17 cellular contexts compared by ENCODE assay signal in genomic region chr14:105498430-105499255, GRCh38. TPM values are rescaled to one million over a fixed set of nuclear protein-coding genes. Genes with fewer than 3 reads are reported as not detected.
DNase-seq lines count a peak whose midpoint lies in the region; ATAC-seq, FAIRE-seq and TF ChIP-seq lines count a peak whose summit lies in the region.
"Had no signal": no experiment of that assay in that cellular context is flagged by ENCODE, and none has a peak within 500 bp of the region (broad histone marks: within the 10 kb centered on the region; RNA-seq: fewer than 3 reads in every experiment).

No MANE protein-coding gene starts in this region.

- TF ChIP-seq CTCF in HepG2 (CRISPR knock-in tag; IDR thresholded peaks at IDR 0.05) (no peak), sigmoid colon (IDR thresholded peaks at IDR 0.05) (no peak)

- no peaks in the 10 kb centered on the region for H4K20me1 ChIP-seq in HepG2 (ENCODE audit: insufficient read depth, low read length)

- no peak for TF ChIP-seq EP300 in HepG2 (IDR thresholded peaks at IDR 0.05; ENCODE audit: low read depth in 2 of 2, low read length in 2 of 2)
- TF ChIP-seq EP300 in HepG2 (CRISPR knock-in tag; IDR thresholded peaks at IDR 0.05; ENCODE audit: borderline replicate concordance): no peak
- no peak for TF ChIP-seq EP300 in sigmoid colon (IDR thresholded peaks at IDR 0.05)

- no peaks in the 10 kb centered on the region for H3K27me3 ChIP-seq in HepG2 (ENCODE audit: control insufficient read depth in 1 of 2, insufficient read depth in 2 of 2, low read length in 2 of 2)
- H3K27me3 ChIP-seq in sigmoid colon: no peaks in the 10 kb centered on the region
- H3K27me3 ChIP-seq: ascending aorta, stomach had no signal

- BruUV-seq in HepG2 (replicated peaks; lab: Mats Ljungman, UMichigan): no TSS peak

- TF ChIP-seq POLR2A in HepG2 (IDR thresholded peaks at IDR 0.05; ENCODE audit: insufficient read depth in 1 of 2, low read depth in 2 of 2, low read length in 2 of 2) (no peak; a peak in 1 of 4 replicates), sigmoid colon (IDR thresholded peaks at IDR 0.05) (no peak)

- FAIRE-seq in HepG2 (lab: Jason Lieb, UNC): no peak
- FAIRE-seq: keratinocyte had no signal

- peak overlapping the region; percentile 79 for H3K9ac ChIP-seq in HepG2 (ENCODE audit: insufficient read depth, low read depth, low read length)

- DNase-seq in DMS 273 (lab: John Stamatoyannopoulos, UW; ENCODE audit: unreplicated experiment) (peak; percentile 49), DMS 273 treated with DMSO at 0.1 percent for 48 hours (lab: John Stamatoyannopoulos, UW) (no peak), anterior cingulate cortex (lab: John Stamatoyannopoulos, UW) (peak in 34 of 58 donors; percentile 5 to 85 (median 67)), HepG2 (ENCODE audit: low spot score) (no peak), sigmoid colon (peak; percentile 56)
- no peak for DNase-seq in activated CD4-positive, alpha-beta T cell treated with anti-CD3 and anti-CD28 coated beads for 48 hours
- DNase-seq: effector CD8-positive, alpha-beta T cell; foreskin fibroblast; NCI-H1092 treated with DMSO at 0.1 percent for 48 hours; NCI-H2227 treated with DMSO at 0.1 percent for 48 hours; stomach had no signal

- no peaks in the 10 kb centered on the region for H3K9me3 ChIP-seq in HepG2 (ENCODE audit: low read length)
- H3K9me3 ChIP-seq in sigmoid colon: no peaks in the 10 kb centered on the region
- H3K9me3 ChIP-seq: ascending aorta, stomach had no signal

- ATAC-seq in HepG2: peak; percentile 3
- ATAC-seq in HG03196 (IDR thresholded peaks at IDR 0.05; ENCODE audit: unreplicated experiment): no peak
- ATAC-seq in GM19452 (IDR thresholded peaks at IDR 0.05; ENCODE audit: unreplicated experiment): no peak
- ATAC-seq: activated CD4-positive, CD25-positive, alpha-beta regulatory T cell treated with anti-CD3 and anti-CD28 coated beads, Interleukin-2, amount 50 U/mL, for 24 hours had no signal

- peaks cover 90% of the 10 kb centered on the region for H3K4me1 ChIP-seq in HepG2 (ENCODE audit: insufficient read depth, low read length)
- no peaks in the 10 kb centered on the region for H3K4me1 ChIP-seq in sigmoid colon
- H3K4me1 ChIP-seq: ascending aorta had no signal

- no peaks in the 10 kb centered on the region; a peak in 1 of 5 replicates for H3K36me3 ChIP-seq in HepG2 (replicated peaks in 1 of 2; ENCODE audit: control insufficient read depth in 1 of 2, insufficient read depth in 2 of 2, low read length in 2 of 2)
- H3K36me3 ChIP-seq in sigmoid colon: no peaks in the 10 kb centered on the region

- peaks cover 23% of the 10 kb centered on the region for H3K79me2 ChIP-seq in HepG2 (ENCODE audit: insufficient read depth, low read length)

- in situ Hi-C loops in HepG2 (cut with HindIII; ENCODE audit: extremely low pct_ligation_motif_present, low pct_unique_long_range_greater_than_20kb): no loop called here

- H3K4me2 ChIP-seq in HepG2 (ENCODE audit: low read depth, low read length): peak overlapping the region; percentile 67

- intact Hi-C loops in HepG2 (cut with micrococcal nuclease; ENCODE audit: unreplicated experiment): loop anchor here (1.0 to 10.0 kb wide), 2 partner anchors 7 to 184 kb away; partner anchors contain the start of genes PACS2 and TEDC1
- intact Hi-C loops in sigmoid colon (cut with DNase I): no loop called here

- no peak for TF ChIP-seq RAD21 in HepG2 (CRISPR knock-in tag; IDR thresholded peaks at IDR 0.05)

- H2AFZ ChIP-seq in HepG2 (ENCODE audit: low read length): no peak overlapping the region

- POLR2A ChIA-PET in HepG2 (lab: Yijun Ruan, JAX): interaction anchor here (0.9 to 1.8 kb wide), 4 partner anchors 9 to 198 kb away, joined by 3 to 8 read pairs (median 6); partner anchors contain the start of gene BRF1

- peak overlapping the region; percentile 96 for H3K27ac ChIP-seq in HepG2 (ENCODE audit: extremely low read length, insufficient read depth, low read length)
- H3K27ac ChIP-seq in sigmoid colon: peak overlapping the region in 2 of 4 donors; percentile 26 to 50
- H3K27ac ChIP-seq: 22Rv1, ascending aorta, stomach had no signal

- 72% methylated on average over 25 of the region's 36 CpGs for WGBS in HepG2 (ENCODE audit: low lambda C conversion rate)
- WGBS in sigmoid colon, 2 donors: 93% methylated on average over 36 of the region's 36 CpGs

- CTCF ChIA-PET in HepG2 (lab: Yijun Ruan, JAX; ENCODE audit: low intra/inter-chr PET ratio, low total read pairs): no interaction called here

- H3K4me3 ChIP-seq in HepG2 (replicated peaks in 1 of 3; ENCODE audit: insufficient read depth in 1 of 3, low read depth in 2 of 3, low read length in 3 of 3): peak overlapping the region in 2 of 3 experiments; percentile 6 to 52; a peak in 1 of 6 replicates
- H3K4me3 ChIP-seq in sigmoid colon: no peak overlapping the region
- H3K4me3 ChIP-seq: ascending aorta, stomach had no signal

RNA-seq across cellular contexts. Expression of gene TEDC1, which starts 7.6 kb away (rescaled TPM):
- 20.7 and 27.4 TPM in 2 replicates for total RNA-seq in HepG2 (2016; rRNA removed; fragmentation: Illumina TruSeq; extraction: Trizol)
- 9.2 and 10.3 TPM in 2 replicates for total RNA-seq in HepG2 (2016; cell fraction: cytosol; rRNA removed; fragmentation: Illumina TruSeq; extraction: Trizol; ENCODE audit: low read depth)
- total RNA-seq in HepG2 (2016; cell fraction: insoluble cytoplasmic fraction; rRNA removed; fragmentation: Illumina TruSeq; extraction: Trizol): 21.2 and 28.4 TPM in 2 replicates
- 12.9 and 13.8 TPM in 2 replicates for total RNA-seq in HepG2 (2016; cell fraction: membrane; rRNA removed; fragmentation: Illumina TruSeq; extraction: Trizol)
- total RNA-seq in HepG2 (2016; cell fraction: nucleus; rRNA removed; fragmentation: Illumina TruSeq; extraction: Trizol): 15.9 and 16.8 TPM in 2 replicates
- polyA plus RNA-seq in HepG2 (2011; rRNA removed): 5.7 and 7.3 TPM in 2 replicates
- polyA plus RNA-seq in HepG2 (2011; cell fraction: cytosol; rRNA removed): 4.1 and 10.9 TPM in 2 replicates
- 20.8 and 27.4 TPM in 2 replicates for polyA plus RNA-seq in HepG2 (2011; cell fraction: nucleus; rRNA removed)
- 4.5 and 5.0 TPM in 2 replicates for polyA plus RNA-seq in HepG2 (2012)
- 5.8 and 6.5 TPM in 2 replicates for polyA plus RNA-seq in HepG2 (2016; cell fraction: cytosol; fragmentation: Illumina TruSeq; extraction: Trizol; ENCODE audit: low read depth)
- 20.9 and 21.6 TPM in 2 replicates for polyA plus RNA-seq in HepG2 (2016; cell fraction: insoluble cytoplasmic fraction; fragmentation: Illumina TruSeq; extraction: Trizol; ENCODE audit: low read depth)
- 9.6 and 10.0 TPM in 2 replicates for polyA plus RNA-seq in HepG2 (2016; cell fraction: membrane; fragmentation: Illumina TruSeq; extraction: Trizol; ENCODE audit: low read depth)
- polyA plus RNA-seq in HepG2 (2016; cell fraction: nucleus; fragmentation: Illumina TruSeq; extraction: Trizol; ENCODE audit: insufficient read depth, low read depth): 36.1 and 37.5 TPM in 2 replicates
- polyA minus RNA-seq in HepG2 (2011; rRNA and poly(A)+ RNA removed; ENCODE audit: low replicate concordance): 12.1 and 23.1 TPM in 2 replicates
- 2.8 and 5.5 TPM in 2 replicates for polyA minus RNA-seq in HepG2 (2011; cell fraction: cytosol; rRNA and poly(A)+ RNA removed)
- polyA minus RNA-seq in HepG2 (2011; cell fraction: nucleus; rRNA and poly(A)+ RNA removed): 7.3 and 9.0 TPM in 2 replicates
- total RNA-seq in sigmoid colon: 1 to 10 TPM in 2 of 4 donors, under 1 TPM in 2; 0.16 to 5.2 (median 1.0) TPM
- polyA plus RNA-seq in sigmoid colon: 10 to 100 TPM; 17.8 to 36.0 (median 19.2) TPM

RNA-seq across cellular contexts. Expression of gene CRIP1, which starts 12.0 kb away (rescaled TPM):
- total RNA-seq in HepG2 (2016; rRNA removed; fragmentation: Illumina TruSeq; extraction: Trizol) (53.9 and 59.7 TPM in 2 replicates), sigmoid colon (10 to 100 TPM in 3 of 4 donors, 1 to 10 TPM in 1; 4.9 to 24.3 (median 15.4) TPM)
- 18.2 and 27.4 TPM in 2 replicates for total RNA-seq in HepG2 (2016; cell fraction: cytosol; rRNA removed; fragmentation: Illumina TruSeq; extraction: Trizol; ENCODE audit: low read depth)
- total RNA-seq in HepG2 (2016; cell fraction: insoluble cytoplasmic fraction; rRNA removed; fragmentation: Illumina TruSeq; extraction: Trizol): 53.1 and 55.2 TPM in 2 replicates
- total RNA-seq in HepG2 (2016; cell fraction: membrane; rRNA removed; fragmentation: Illumina TruSeq; extraction: Trizol): 23.1 and 27.8 TPM in 2 replicates
- total RNA-seq in HepG2 (2016; cell fraction: nucleus; rRNA removed; fragmentation: Illumina TruSeq; extraction: Trizol): 25.3 and 26.5 TPM in 2 replicates
- polyA plus RNA-seq in HepG2 (2011; rRNA removed) (59.5 and 62.2 TPM in 2 replicates), sigmoid colon (100 to 1,000 TPM; 168 to 403 (median 199) TPM)
- 27.8 and 82.6 TPM in 2 replicates for polyA plus RNA-seq in HepG2 (2011; cell fraction: cytosol; rRNA removed)
- 47.3 and 55.5 TPM in 2 replicates for polyA plus RNA-seq in HepG2 (2011; cell fraction: nucleus; rRNA removed)
- polyA plus RNA-seq in HepG2 (2012): 46.4 and 49.2 TPM in 2 replicates
- polyA plus RNA-seq in HepG2 (2016; cell fraction: cytosol; fragmentation: Illumina TruSeq; extraction: Trizol; ENCODE audit: low read depth): 85.4 and 115 TPM in 2 replicates
- 142 and 159 TPM in 2 replicates for polyA plus RNA-seq in HepG2 (2016; cell fraction: insoluble cytoplasmic fraction; fragmentation: Illumina TruSeq; extraction: Trizol; ENCODE audit: low read depth)
- 67.3 and 82.2 TPM in 2 replicates for polyA plus RNA-seq in HepG2 (2016; cell fraction: membrane; fragmentation: Illumina TruSeq; extraction: Trizol; ENCODE audit: low read depth)
- 136 and 137 TPM in 2 replicates for polyA plus RNA-seq in HepG2 (2016; cell fraction: nucleus; fragmentation: Illumina TruSeq; extraction: Trizol; ENCODE audit: insufficient read depth, low read depth)
- polyA minus RNA-seq in HepG2 (2011; rRNA and poly(A)+ RNA removed; ENCODE audit: low replicate concordance): 24.8 and 136 TPM in 2 replicates
- 20.6 and 28.4 TPM in 2 replicates for polyA minus RNA-seq in HepG2 (2011; cell fraction: cytosol; rRNA and poly(A)+ RNA removed)
- polyA minus RNA-seq in HepG2 (2011; cell fraction: nucleus; rRNA and poly(A)+ RNA removed): 4.7 and 11.8 TPM in 2 replicates

RNA-seq across cellular contexts. Expression of gene CRIP2, which starts 24.0 kb away (rescaled TPM):
- total RNA-seq in HepG2 (2016; rRNA removed; fragmentation: Illumina TruSeq; extraction: Trizol) (32.1 and 37.9 TPM in 2 replicates), sigmoid colon (10 to 100 TPM; 49.8 to 79.5 (median 57.1) TPM)
- total RNA-seq in HepG2 (2016; cell fraction: cytosol; rRNA removed; fragmentation: Illumina TruSeq; extraction: Trizol; ENCODE audit: low read depth): 22.2 and 30.3 TPM in 2 replicates
- total RNA-seq in HepG2 (2016; cell fraction: insoluble cytoplasmic fraction; rRNA removed; fragmentation: Illumina TruSeq; extraction: Trizol): 29.1 and 37.9 TPM in 2 replicates
- 30.8 and 36.2 TPM in 2 replicates for total RNA-seq in HepG2 (2016; cell fraction: membrane; rRNA removed; fragmentation: Illumina TruSeq; extraction: Trizol)
- total RNA-seq in HepG2 (2016; cell fraction: nucleus; rRNA removed; fragmentation: Illumina TruSeq; extraction: Trizol): 14.7 and 15.4 TPM in 2 replicates
- polyA plus RNA-seq in HepG2 (2011; rRNA removed) (18.0 and 31.6 TPM in 2 replicates), sigmoid colon (10 to 100 TPM; 13.6 to 50.0 (median 34.2) TPM)
- polyA plus RNA-seq in HepG2 (2011; cell fraction: cytosol; rRNA removed): 18.1 and 57.4 TPM in 2 replicates
- polyA plus RNA-seq in HepG2 (2011; cell fraction: nucleus; rRNA removed): 37.9 and 74.0 TPM in 2 replicates
- polyA plus RNA-seq in HepG2 (2012): 3.6 and 7.4 TPM in 2 replicates
- polyA plus RNA-seq in HepG2 (2016; cell fraction: cytosol; fragmentation: Illumina TruSeq; extraction: Trizol; ENCODE audit: low read depth): 34.0 and 41.4 TPM in 2 replicates
- polyA plus RNA-seq in HepG2 (2016; cell fraction: insoluble cytoplasmic fraction; fragmentation: Illumina TruSeq; extraction: Trizol; ENCODE audit: low read depth): 44.2 and 51.5 TPM in 2 replicates
- 41.2 and 43.7 TPM in 2 replicates for polyA plus RNA-seq in HepG2 (2016; cell fraction: membrane; fragmentation: Illumina TruSeq; extraction: Trizol; ENCODE audit: low read depth)
- polyA plus RNA-seq in HepG2 (2016; cell fraction: nucleus; fragmentation: Illumina TruSeq; extraction: Trizol; ENCODE audit: insufficient read depth, low read depth): 39.7 and 41.0 TPM in 2 replicates
- polyA minus RNA-seq in HepG2 (2011; rRNA and poly(A)+ RNA removed; ENCODE audit: low replicate concordance): 21.4 and 23.6 TPM in 2 replicates
- 8.4 and 15.7 TPM in 2 replicates for polyA minus RNA-seq in HepG2 (2011; cell fraction: cytosol; rRNA and poly(A)+ RNA removed)
- 2.2 and 7.5 TPM in 2 replicates for polyA minus RNA-seq in HepG2 (2011; cell fraction: nucleus; rRNA and poly(A)+ RNA removed)

RNA-seq across cellular contexts. Expression of gene TMEM121, which starts 27.7 kb away (rescaled TPM):
- total RNA-seq in HepG2 (2016; rRNA removed; fragmentation: Illumina TruSeq; extraction: Trizol) (10.8 and 19.0 TPM in 2 replicates), sigmoid colon (1 to 10 TPM; 3.0 to 8.0 (median 6.2) TPM)
- 11.9 and 15.2 TPM in 2 replicates for total RNA-seq in HepG2 (2016; cell fraction: cytosol; rRNA removed; fragmentation: Illumina TruSeq; extraction: Trizol; ENCODE audit: low read depth)
- total RNA-seq in HepG2 (2016; cell fraction: insoluble cytoplasmic fraction; rRNA removed; fragmentation: Illumina TruSeq; extraction: Trizol): 12.1 and 17.9 TPM in 2 replicates
- total RNA-seq in HepG2 (2016; cell fraction: membrane; rRNA removed; fragmentation: Illumina TruSeq; extraction: Trizol): 21.1 and 26.4 TPM in 2 replicates
- total RNA-seq in HepG2 (2016; cell fraction: nucleus; rRNA removed; fragmentation: Illumina TruSeq; extraction: Trizol): 8.8 and 9.1 TPM in 2 replicates
- polyA plus RNA-seq in HepG2 (2011; rRNA removed) (6.6 and 10.9 TPM in 2 replicates), sigmoid colon (1 to 10 TPM in 1 of 3 donors, not detected in 2; 2.3 TPM)
- polyA plus RNA-seq in HepG2 (2011; cell fraction: cytosol; rRNA removed): 11.8 and 25.5 TPM in 2 replicates
- polyA plus RNA-seq in HepG2 (2011; cell fraction: nucleus; rRNA removed): 16.5 and 16.6 TPM in 2 replicates
- 4.0 and 4.3 TPM in 2 replicates for polyA plus RNA-seq in HepG2 (2012)
- 8.8 and 9.5 TPM in 2 replicates for polyA plus RNA-seq in HepG2 (2016; cell fraction: cytosol; fragmentation: Illumina TruSeq; extraction: Trizol; ENCODE audit: low read depth)
- 8.7 and 9.4 TPM in 2 replicates for polyA plus RNA-seq in HepG2 (2016; cell fraction: insoluble cytoplasmic fraction; fragmentation: Illumina TruSeq; extraction: Trizol; ENCODE audit: low read depth)
- polyA plus RNA-seq in HepG2 (2016; cell fraction: membrane; fragmentation: Illumina TruSeq; extraction: Trizol; ENCODE audit: low read depth): 13.5 TPM in 2 replicates
- 12.3 and 13.5 TPM in 2 replicates for polyA plus RNA-seq in HepG2 (2016; cell fraction: nucleus; fragmentation: Illumina TruSeq; extraction: Trizol; ENCODE audit: insufficient read depth, low read depth)
- 0.82 and 39.5 TPM in 2 replicates for polyA minus RNA-seq in HepG2 (2011; rRNA and poly(A)+ RNA removed; ENCODE audit: low replicate concordance)
- 12.8 and 13.8 TPM in 2 replicates for polyA minus RNA-seq in HepG2 (2011; cell fraction: cytosol; rRNA and poly(A)+ RNA removed)
- polyA minus RNA-seq in HepG2 (2011; cell fraction: nucleus; rRNA and poly(A)+ RNA removed): 4.1 and 4.5 TPM in 2 replicates

Comparison
In these comparisons a context has a peak if more than half of its experiments do, and no peak if none do; other contexts are left out.
1. DNase-seq: peak in DMS 273 (single experiment), anterior cingulate cortex (34 of 58) and sigmoid colon (single experiment); none in DMS 273 treated with DMSO at 0.1 percent for 48 hours (single experiment), HepG2 (single experiment) and activated CD4-positive, alpha-beta T cell treated with anti-CD3 and anti-CD28 coated beads for 48 hours (single experiment).
2. H3K4me3 ChIP-seq: peak in HepG2 (2 of 3); none in sigmoid colon (0 of 4).